ENCODE assay signal across 19 cellular contexts in genomic region chr18:8443505-8443904, GRCh38.
"Had no signal": no experiment of that assay in that cellular context is flagged by ENCODE, and none has a peak within 500 bp of the region (broad histone marks: within the 10 kb centered on the region; RNA-seq: fewer than 3 reads in every experiment).

No MANE protein-coding gene starts in this region.

- H3K9me3 ChIP-seq: esophagus squamous epithelium, gastrocnemius medialis had no signal

- H3K27ac ChIP-seq: dorsolateral prefrontal cortex, esophagus squamous epithelium, gastrocnemius medialis, left ventricle myocardium inferior, ovary, psoas muscle, right atrium auricular region, tibial artery had no signal

- H3K4me1 ChIP-seq: esophagus squamous epithelium, psoas muscle, right atrium auricular region, tibial artery had no signal

- ATAC-seq: activated naive CD4-positive, alpha-beta T cell treated with anti-CD3 and anti-CD28 coated beads, Interleukin-2, amount 50 U/mL, for 72 hours; effector memory CD8-positive, alpha-beta T cell; gastrocnemius medialis; naive thymus-derived CD8-positive, alpha-beta T cell; psoas muscle; stimulated activated naive CD8-positive, alpha-beta T cell treated with anti-CD3 and anti-CD28 coated beads, Interleukin-15, Interleukin-2, amounts not matched to agents 100 U/mL and 50 U/mL, for 24 hours; WTC11 had no signal

- H3K4me3 ChIP-seq: dorsolateral prefrontal cortex, esophagus squamous epithelium, gastrocnemius medialis, left ventricle myocardium inferior, ovary, psoas muscle, right atrium auricular region, tibial artery had no signal

- DNase-seq: activated T-cell treated with anti-CD3 and anti-CD28 coated beads, Interleukin-2, amount 50 U/mL, for 1 hour; aorta; dorsolateral prefrontal cortex; effector memory CD8-positive, alpha-beta T cell; esophagus squamous epithelium; gastrocnemius medialis; hypothalamus; left ventricle myocardium inferior; naive thymus-derived CD8-positive, alpha-beta T cell; ovary; psoas muscle; stimulated activated CD4-positive, alpha-beta T cell treated with anti-CD3 and anti-CD28 coated beads, Interleukin-4, amount 100 ng/mL, for 4 hours; stimulated activated naive CD8-positive, alpha-beta T cell treated with anti-CD3 and anti-CD28 coated beads, Interleukin-15, Interleukin-2, amounts not matched to agents 100 U/mL and 50 U/mL, for 24 hours; substantia nigra; T-helper 9 cell; tibial artery had no signal

- H3K27me3 ChIP-seq: dorsolateral prefrontal cortex, esophagus squamous epithelium, gastrocnemius medialis, ovary, right atrium auricular region, tibial artery had no signal

- H3K36me3 ChIP-seq: esophagus squamous epithelium, gastrocnemius medialis, left ventricle myocardium inferior, ovary, right atrium auricular region, tibial artery had no signal
